In genomic region chr17:56831364-56832095, GRCh38 we compare ENCODE assay signal across 1 cellular context.
TF ChIP-seq lines count a peak whose summit lies in the region.

No MANE protein-coding gene starts in this region.

TF ChIP-seq in GM12878, 131 proteins besides CTCF, POLR2A, EP300 and RAD21:
- TF ChIP-seq ZSCAN29 (IDR thresholded peaks at IDR 0.05): no peak
- TF ChIP-seq IRF3 (IDR thresholded peaks at IDR 0.05): no peak
- TF ChIP-seq IKZF2 (IDR thresholded peaks at IDR 0.05): no peak
- TF ChIP-seq ZNF217 (IDR thresholded peaks at IDR 0.05): no peak
- no peak for TF ChIP-seq CREB1 (IDR thresholded peaks at IDR 0.05; ENCODE audit: low read depth)
- no peak for TF ChIP-seq SREBF1 (IDR thresholded peaks at IDR 0.05; ENCODE audit: low read length)
- TF ChIP-seq HDGF (IDR thresholded peaks at IDR 0.05): no peak
- no peak for TF ChIP-seq ZBTB33 (IDR thresholded peaks at IDR 0.05)
- TF ChIP-seq, protein P1, sequence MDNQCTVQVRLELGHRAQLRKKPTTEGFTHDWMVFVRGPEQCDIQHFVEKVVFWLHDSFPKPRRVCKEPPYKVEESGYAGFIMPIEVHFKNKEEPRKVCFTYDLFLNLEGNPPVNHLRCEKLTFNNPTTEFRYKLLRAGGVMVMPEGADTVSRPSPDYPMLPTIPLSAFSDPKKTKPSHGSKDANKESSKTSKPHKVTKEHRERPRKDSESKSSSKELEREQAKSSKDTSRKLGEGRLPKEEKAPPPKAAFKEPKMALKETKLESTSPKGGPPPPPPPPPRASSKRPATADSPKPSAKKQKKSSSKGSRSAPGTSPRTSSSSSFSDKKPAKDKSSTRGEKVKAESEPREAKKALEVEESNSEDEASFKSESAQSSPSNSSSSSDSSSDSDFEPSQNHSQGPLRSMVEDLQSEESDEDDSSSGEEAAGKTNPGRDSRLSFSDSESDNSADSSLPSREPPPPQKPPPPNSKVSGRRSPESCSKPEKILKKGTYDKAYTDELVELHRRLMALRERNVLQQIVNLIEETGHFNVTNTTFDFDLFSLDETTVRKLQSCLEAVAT (IDR thresholded peaks at IDR 0.05): no peak
- TF ChIP-seq, protein P2, sequence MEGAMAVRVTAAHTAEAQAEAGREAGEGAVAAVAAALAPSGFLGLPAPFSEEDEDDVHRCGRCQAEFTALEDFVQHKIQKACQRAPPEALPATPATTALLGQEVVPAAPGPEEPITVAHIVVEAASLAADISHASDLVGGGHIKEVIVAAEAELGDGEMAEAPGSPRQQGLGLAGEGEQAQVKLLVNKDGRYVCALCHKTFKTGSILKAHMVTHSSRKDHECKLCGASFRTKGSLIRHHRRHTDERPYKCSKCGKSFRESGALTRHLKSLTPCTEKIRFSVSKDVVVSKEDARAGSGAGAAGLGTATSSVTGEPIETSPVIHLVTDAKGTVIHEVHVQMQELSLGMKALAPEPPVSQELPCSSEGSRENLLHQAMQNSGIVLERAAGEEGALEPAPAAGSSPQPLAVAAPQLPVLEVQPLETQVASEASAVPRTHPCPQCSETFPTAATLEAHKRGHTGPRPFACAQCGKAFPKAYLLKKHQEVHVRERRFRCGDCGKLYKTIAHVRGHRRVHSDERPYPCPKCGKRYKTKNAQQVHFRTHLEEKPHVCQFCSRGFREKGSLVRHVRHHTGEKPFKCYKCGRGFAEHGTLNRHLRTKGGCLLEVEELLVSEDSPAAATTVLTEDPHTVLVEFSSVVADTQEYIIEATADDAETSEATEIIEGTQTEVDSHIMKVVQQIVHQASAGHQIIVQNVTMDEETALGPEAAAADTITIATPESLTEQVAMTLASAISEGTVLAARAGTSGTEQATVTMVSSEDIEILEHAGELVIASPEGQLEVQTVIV (IDR thresholded peaks at IDR 0.05; ENCODE audit: borderline replicate concordance, partially characterized antibody): no peak
- TF ChIP-seq MTA3 (IDR thresholded peaks at IDR 0.05; ENCODE audit: borderline replicate concordance, low read length): no peak
- TF ChIP-seq ZNF384 (IDR thresholded peaks at IDR 0.05; ENCODE audit: borderline replicate concordance, low read depth, low read length): no peak
- no peak for TF ChIP-seq SMARCA5 (IDR thresholded peaks at IDR 0.05)
- no peak for TF ChIP-seq IKZF1 (conservative IDR thresholded peaks at IDR 0.05)
TF ChIP-seq in GM12878: peak in this region for 0.
